Comparison of ENCODE assay signal across 2 cellular contexts in genomic region chr16:52618753-52619497, GRCh38.
TF ChIP-seq lines count a peak whose summit lies in the region.

No MANE protein-coding gene starts in this region.

TF ChIP-seq in HepG2, 621 proteins besides CTCF, POLR2A, EP300 and RAD21 (continued from another document):
- TF ChIP-seq ZNF282 (IDR thresholded peaks at IDR 0.05; ENCODE audit: partially characterized antibody) (no peak), FOSL2 (CRISPR knock-in tag; IDR thresholded peaks at IDR 0.05) (peak; percentile 21; the same call in 1 of the 2 replicates), ZMYM3 (CRISPR knock-in tag; IDR thresholded peaks at IDR 0.05) (peak; percentile 54)

TF ChIP-seq in SK-N-SH, 30 proteins besides CTCF, POLR2A, EP300 and RAD21 (continued from another document):
- no peak for TF ChIP-seq SMC3 (IDR thresholded peaks at IDR 0.05; ENCODE audit: low read depth, low read length)
- TF ChIP-seq, protein P1, sequence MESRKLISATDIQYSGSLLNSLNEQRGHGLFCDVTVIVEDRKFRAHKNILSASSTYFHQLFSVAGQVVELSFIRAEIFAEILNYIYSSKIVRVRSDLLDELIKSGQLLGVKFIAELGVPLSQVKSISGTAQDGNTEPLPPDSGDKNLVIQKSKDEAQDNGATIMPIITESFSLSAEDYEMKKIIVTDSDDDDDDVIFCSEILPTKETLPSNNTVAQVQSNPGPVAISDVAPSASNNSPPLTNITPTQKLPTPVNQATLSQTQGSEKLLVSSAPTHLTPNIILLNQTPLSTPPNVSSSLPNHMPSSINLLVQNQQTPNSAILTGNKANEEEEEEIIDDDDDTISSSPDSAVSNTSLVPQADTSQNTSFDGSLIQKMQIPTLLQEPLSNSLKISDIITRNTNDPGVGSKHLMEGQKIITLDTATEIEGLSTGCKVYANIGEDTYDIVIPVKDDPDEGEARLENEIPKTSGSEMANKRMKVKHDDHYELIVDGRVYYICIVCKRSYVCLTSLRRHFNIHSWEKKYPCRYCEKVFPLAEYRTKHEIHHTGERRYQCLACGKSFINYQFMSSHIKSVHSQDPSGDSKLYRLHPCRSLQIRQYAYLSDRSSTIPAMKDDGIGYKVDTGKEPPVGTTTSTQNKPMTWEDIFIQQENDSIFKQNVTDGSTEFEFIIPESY (IDR thresholded peaks at IDR 0.05; ENCODE audit: borderline replicate concordance, low read depth) = no peak
- TF ChIP-seq EZH2phosphoT487 (IDR thresholded peaks at IDR 0.05; ENCODE audit: borderline replicate concordance, low read depth) = no peak
- no peak for TF ChIP-seq JUND (IDR thresholded peaks at IDR 0.05)
- no peak for TF ChIP-seq FOXJ3 (CRISPR knock-in tag; IDR thresholded peaks at IDR 0.05)
- no peak for TF ChIP-seq GATA2 (CRISPR knock-in tag; IDR thresholded peaks at IDR 0.05)
- no peak for TF ChIP-seq TCF12 (IDR thresholded peaks at IDR 0.05)
- no peak for TF ChIP-seq USF1 (IDR thresholded peaks at IDR 0.05; ENCODE audit: borderline replicate concordance, low read depth)
- TF ChIP-seq FOXM1 (IDR thresholded peaks at IDR 0.05; ENCODE audit: low read depth) = no peak
- TF ChIP-seq POLR2AphosphoS5 (IDR thresholded peaks at IDR 0.05; ENCODE audit: low read depth, low read length) = no peak
